ENCODE assay signal across 1 cellular context in genomic region chr3:29649815-29650547, GRCh38.
TF ChIP-seq lines count a peak whose summit lies in the region.

No MANE protein-coding gene starts in this region.

TF ChIP-seq in HepG2, 621 proteins besides CTCF, POLR2A, EP300 and RAD21:
- TF ChIP-seq ZNF770 (CRISPR knock-in tag; IDR thresholded peaks at IDR 0.05) (no peak), CBFB (CRISPR knock-in tag; IDR thresholded peaks at IDR 0.05) (no peak), ZSCAN22 (CRISPR knock-in tag; IDR thresholded peaks at IDR 0.05) (no peak)
TF ChIP-seq in HepG2: peak in this region for 0.
